ENCODE assay signal across 22 cellular contexts in the genomic region with DNA sequence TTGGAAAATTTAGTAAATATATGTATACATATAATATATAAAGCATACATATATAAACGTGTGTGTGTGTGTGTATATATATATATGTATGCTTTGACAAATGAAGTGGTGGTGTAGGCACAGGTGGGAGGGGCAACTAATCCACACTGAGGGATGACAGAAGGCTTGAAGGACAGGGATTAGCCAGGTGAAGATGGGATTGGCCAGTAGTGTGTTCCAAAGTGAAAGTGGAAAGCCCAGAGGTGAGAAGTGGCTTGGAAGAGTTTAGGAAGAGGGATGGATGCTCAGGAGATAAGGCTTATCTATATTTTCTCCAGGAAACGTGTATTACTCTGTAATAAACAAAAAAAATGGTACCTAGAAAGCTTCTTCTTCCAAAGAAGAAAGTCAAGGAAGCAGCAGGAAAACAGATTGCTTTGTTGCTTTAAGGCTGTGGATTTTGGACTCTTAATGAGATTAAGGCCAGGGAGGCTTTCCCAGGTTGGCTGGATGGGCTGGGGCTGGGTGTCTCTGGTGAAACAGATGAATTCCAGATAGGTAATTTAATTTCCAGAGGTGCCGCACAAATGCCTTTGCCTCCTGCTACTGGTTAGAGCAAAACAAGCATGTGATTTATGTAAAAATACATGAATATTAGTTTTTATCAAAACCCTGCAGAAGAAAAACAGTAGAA.
DNase-seq lines count a peak whose midpoint lies in the region; ATAC-seq, FAIRE-seq and TF ChIP-seq lines count a peak whose summit lies in the region.
"Had no signal": no experiment of that assay in that cellular context is flagged by ENCODE, and none has a peak within 500 bp of the region (broad histone marks: within the 10 kb centered on the region; RNA-seq: fewer than 3 reads in every experiment).

No MANE protein-coding gene starts in this region.

- no peak for TF ChIP-seq RAD21 in HepG2 (CRISPR knock-in tag; IDR thresholded peaks at IDR 0.05)

- H3K4ac ChIP-seq in H9 (ENCODE audit: low read depth, low read length): no peak overlapping the region

- H4K20me1 ChIP-seq in HepG2 (ENCODE audit: insufficient read depth, low read length): 0 out of 2 replicates have a peak, but pooled peaks cover under 1% of the 10 kb centered on the region
- peaks cover 4% of the 10 kb centered on the region for H4K20me1 ChIP-seq in H9 (ENCODE audit: control insufficient read depth, insufficient read depth, insufficient read length)

- WGBS in HepG2 (ENCODE audit: low lambda C conversion rate): 78% methylated on average over 3 of the region's 3 CpGs
- whole genome bisulfite sequencing in right lobe of liver (ENCODE audit: insufficient coverage, low coverage, low lambda C conversion rate, missing lambda C conversion rate): 69% methylated on average over 3 of the region's 3 CpGs
- WGBS in mesodermal cell (ENCODE audit: insufficient coverage in 2 of 2), 2 experiments: no CpG with 5 or more reads among the region's 3 CpGs
- WGBS in H9 (ENCODE audit: extremely low coverage, insufficient read length, low lambda C conversion rate): no CpG with 5 or more reads among the region's 3 CpGs

- H3K27ac ChIP-seq in HepG2 (ENCODE audit: extremely low read length, insufficient read depth, low read length): peak overlapping the region; percentile 11
- no peak overlapping the region for H3K27ac ChIP-seq in right lobe of liver
- H3K27ac ChIP-seq in WERI-Rb-1: no peak overlapping the region
- H3K27ac ChIP-seq in mesodermal cell (ENCODE audit: low read depth, low read length, severe bottlenecking): peak overlapping the region; percentile 93
- H3K27ac ChIP-seq in H9 (ENCODE audit: insufficient read length, low read depth, low read length): no peak overlapping the region
- H3K27ac ChIP-seq: epithelial cell of prostate, upper lobe of right lung had no signal

- no peak for TF ChIP-seq EP300 in HepG2 (IDR thresholded peaks at IDR 0.05; ENCODE audit: low read depth in 2 of 2, low read length in 2 of 2)
- TF ChIP-seq EP300 in HepG2 (CRISPR knock-in tag; IDR thresholded peaks at IDR 0.05; ENCODE audit: borderline replicate concordance): no peak

- H2AK5ac ChIP-seq in H9 (ENCODE audit: insufficient read length, low read length): no peak overlapping the region

- intact Hi-C loops in HepG2 (cut with micrococcal nuclease; ENCODE audit: unreplicated experiment) (no loop called here), right lobe of liver (cut with DNase I) (no loop called here)

- ATAC-seq in HepG2 (peak; percentile 65), right lobe of liver (no peak), HG03108 (IDR thresholded peaks at IDR 0.05; ENCODE audit: unreplicated experiment) (no peak), GM19395 (IDR thresholded peaks at IDR 0.05; ENCODE audit: unreplicated experiment) (no peak)
- ATAC-seq: activated CD4-positive, CD25-positive, alpha-beta regulatory T cell treated with anti-CD3 and anti-CD28 coated beads, Interleukin-2, amount 50 U/mL, for 24 hours; left ventricle myocardium superior; Right ventricle myocardium inferior; upper lobe of right lung had no signal

- no peak overlapping the region for H3K23ac ChIP-seq in H9 (ENCODE audit: insufficient read length, low read depth, low read length)

- no peak overlapping the region for H3K14ac ChIP-seq in H9 (ENCODE audit: insufficient read depth, low read length)

- H3K79me1 ChIP-seq in H9 (ENCODE audit: insufficient read depth, low read depth, low read length, poor library complexity, severe bottlenecking): no peaks in the 10 kb centered on the region

- in situ Hi-C loops in HepG2 (cut with HindIII; ENCODE audit: extremely low pct_ligation_motif_present, low pct_unique_long_range_greater_than_20kb): no loop called here

- peak overlapping the region in 1 of 3 experiments; percentile 14; a peak in 1 of 7 replicates for H3K27ac Mint-ChIP-seq in H9

- H3K18ac ChIP-seq in H9 (ENCODE audit: insufficient read length, low read depth, low read length): no peak overlapping the region

- H2BK20ac ChIP-seq in H9 (ENCODE audit: low read depth, low read length, poor library complexity, severe bottlenecking): no peak overlapping the region

- H3K23me2 ChIP-seq in H9 (ENCODE audit: insufficient read length, low read depth, low read length, poor library complexity, severe bottlenecking): no peaks in the 10 kb centered on the region

- H3K9ac ChIP-seq in HepG2 (ENCODE audit: insufficient read depth, low read depth, low read length) (no peak overlapping the region), H9 (ENCODE audit: extremely low read depth, insufficient read length, low read length) (no peak overlapping the region)

- H3K79me2 ChIP-seq in HepG2 (ENCODE audit: insufficient read depth, low read length) (peaks cover 57% of the 10 kb centered on the region), H9 (ENCODE audit: insufficient read depth, low read length) (peaks cover 95% of the 10 kb centered on the region)

- BruUV-seq in HepG2 (replicated peaks; lab: Mats Ljungman, UMichigan): no TSS peak

- no peak for TF ChIP-seq CTCF in HepG2 (CRISPR knock-in tag; IDR thresholded peaks at IDR 0.05)
- TF ChIP-seq CTCF in right lobe of liver (IDR thresholded peaks at IDR 0.05): no peak
- TF ChIP-seq CTCF in WERI-Rb-1 (IDR thresholded peaks at IDR 0.05; ENCODE audit: low read depth, low read length): no peak
- TF ChIP-seq CTCF in H9 (conservative IDR thresholded peaks at IDR 0.05): no peak

- H3K4me3 ChIP-seq in HepG2 (replicated peaks in 1 of 3; ENCODE audit: insufficient read depth in 1 of 3, low read depth in 2 of 3, low read length in 3 of 3): no peak overlapping the region
- H3K4me3 ChIP-seq in right lobe of liver: no peak overlapping the region
- H3K4me3 ChIP-seq in WERI-Rb-1 (ENCODE audit: low read depth, low read length): no peak overlapping the region
- H3K4me3 ChIP-seq in mesodermal cell (ENCODE audit: extremely low read depth, insufficient read depth, low read length, poor library complexity, severe bottlenecking): no peak overlapping the region
- H3K4me3 ChIP-seq: upper lobe of right lung had no signal

- TF ChIP-seq POLR2A in HepG2 (IDR thresholded peaks at IDR 0.05; ENCODE audit: insufficient read depth in 1 of 2, low read depth in 2 of 2, low read length in 2 of 2) (no peak), right lobe of liver (IDR thresholded peaks at IDR 0.05) (no peak)

- H3K9me3 ChIP-seq in HepG2 (ENCODE audit: low read length): no peaks in the 10 kb centered on the region
- no peaks in the 10 kb centered on the region for H3K9me3 ChIP-seq in right lobe of liver
- H3K9me3 ChIP-seq in WERI-Rb-1 (ENCODE audit: severe bottlenecking): no peaks in the 10 kb centered on the region
- no peaks in the 10 kb centered on the region for H3K9me3 ChIP-seq in mesodermal cell (ENCODE audit: control insufficient read depth, low read length)
- no peaks in the 10 kb centered on the region for H3K9me3 ChIP-seq in H9 (ENCODE audit: control insufficient read depth, low read depth, low read length)
- H3K9me3 ChIP-seq: upper lobe of right lung had no signal

- no peak overlapping the region for H4K5ac ChIP-seq in H9 (ENCODE audit: insufficient read length, low read depth, low read length)

- no peak overlapping the region for H4K91ac ChIP-seq in H9 (ENCODE audit: insufficient read length, low read depth, low read length)

- DNase-seq in HepG2 (ENCODE audit: low spot score) (no peak), right lobe of liver (no peak), WERI-Rb-1 (peak; percentile 85), H9 (no peak), NCI-H1048 (lab: John Stamatoyannopoulos, UW) (no peak)
- DNase-seq: activated naive CD8-positive, alpha-beta T cell treated with anti-CD3 and anti-CD28 coated beads, Interleukin-2, amount 10 ng/mL, durations not matched to agents 7 days and 5 days; cerebellar nuclear complex; H7; immature natural killer cell; left ventricle myocardium superior; MM.1S; NCI-H1694 treated with DMSO at 0.1 percent for 48 hours; stimulated activated CD4-positive, alpha-beta T cell treated with anti-CD3 and anti-CD28 coated beads, Interleukin-12 subunit alpha, Interleukin-12 subunit beta, amount 100 ng/mL, for 4 hours; stimulated activated CD4-positive, alpha-beta T cell treated with anti-CD3 and anti-CD28 coated beads, Interleukin-4, amount 100 ng/mL, for 4 hours; upper lobe of right lung had no signal

- peaks cover 0 to 4% (median 2%) of the 10 kb centered on the region in 3 experiments; a peak in 2 of 7 replicates for H3K36me3 Mint-ChIP-seq in H9 (ENCODE audit: insufficient read depth in 1 of 3, low read depth in 3 of 3)

- no peaks in the 10 kb centered on the region for H3K27me3 Mint-ChIP-seq in H9 (ENCODE audit: low read depth)
- H3K27me3 Mint-ChIP-seq: activated naive CD8-positive, alpha-beta T cell treated with anti-CD3 and anti-CD28 coated beads, Interleukin-2, amount 10 ng/mL, durations not matched to agents 7 days and 5 days had no signal

- H3K4me1 ChIP-seq in HepG2 (ENCODE audit: insufficient read depth, low read length) (peaks cover 36% of the 10 kb centered on the region), right lobe of liver (peaks cover 0 to 9% (median 4%) of the 10 kb centered on the region in 4 donors), mesodermal cell (ENCODE audit: control insufficient read depth, insufficient read depth, low read length, poor library complexity, severe bottlenecking) (peaks cover 78% of the 10 kb centered on the region), H9 (ENCODE audit: insufficient read depth, low read length) (peaks cover 24% of the 10 kb centered on the region)

- H3K4me3 Mint-ChIP-seq in H9: no peak overlapping the region

- no peak for FAIRE-seq in HepG2 (lab: Jason Lieb, UNC)

- no peaks in the 10 kb centered on the region for H3K9me3 Mint-ChIP-seq in H9
- H3K9me3 Mint-ChIP-seq: activated naive CD8-positive, alpha-beta T cell treated with anti-CD3 and anti-CD28 coated beads, Interleukin-2, amount 10 ng/mL, durations not matched to agents 7 days and 5 days; CD14-positive monocyte; immature natural killer cell had no signal

- no peak overlapping the region for H2BK12ac ChIP-seq in H9 (ENCODE audit: insufficient read length, low read depth, low read length)

- H3K56ac ChIP-seq in H9 (ENCODE audit: insufficient read length, low read depth, low read length): no peak overlapping the region

- H2BK15ac ChIP-seq in H9 (ENCODE audit: low read depth, low read length): no peak overlapping the region

- H4K8ac ChIP-seq in H9 (replicated peaks; ENCODE audit: insufficient read length, low read depth, low read length): no peak overlapping the region

- H3K36me3 ChIP-seq in HepG2 (replicated peaks in 1 of 2; ENCODE audit: control insufficient read depth in 1 of 2, insufficient read depth in 2 of 2, low read length in 2 of 2) (no peaks in the 10 kb centered on the region), right lobe of liver (no peaks in the 10 kb centered on the region), WERI-Rb-1 (no peaks in the 10 kb centered on the region), mesodermal cell (ENCODE audit: control insufficient read depth, insufficient read depth, low read length) (no peaks in the 10 kb centered on the region)
- H3K36me3 ChIP-seq: upper lobe of right lung had no signal

- CTCF ChIA-PET in HepG2 (lab: Yijun Ruan, JAX; ENCODE audit: low intra/inter-chr PET ratio, low total read pairs): no interaction called here

- H2AFZ ChIP-seq in HepG2 (ENCODE audit: low read length) (no peak overlapping the region), H9 (ENCODE audit: low read length) (no peak overlapping the region)

- no peak overlapping the region for H2BK5ac ChIP-seq in H9 (ENCODE audit: insufficient read length, low read length)

- H3K4me2 ChIP-seq in HepG2 (ENCODE audit: low read depth, low read length) (0 out of 2 replicates have a peak overlapping the region, but pooled peaks have one; percentile 3), H9 (ENCODE audit: insufficient read depth, insufficient read length, low read length) (no peak overlapping the region)

- H3K27me3 ChIP-seq in HepG2 (ENCODE audit: control insufficient read depth in 1 of 2, insufficient read depth in 2 of 2, low read length in 2 of 2): no peaks in the 10 kb centered on the region
- H3K27me3 ChIP-seq in right lobe of liver: no peaks in the 10 kb centered on the region
- H3K27me3 ChIP-seq in WERI-Rb-1 (ENCODE audit: insufficient read depth, low read depth, severe bottlenecking): no peaks in the 10 kb centered on the region
- H3K27me3 ChIP-seq in H9 (ENCODE audit: insufficient read depth, low read length): no peaks in the 10 kb centered on the region
- H3K27me3 ChIP-seq: upper lobe of right lung had no signal

- peaks cover 75 to 83% of the 10 kb centered on the region in 2 experiments for H3K4me1 Mint-ChIP-seq in H9

- H3T11ph ChIP-seq in H9 (ENCODE audit: low read length): no peak overlapping the region

- POLR2A ChIA-PET in HepG2 (lab: Yijun Ruan, JAX): no interaction called here

- H2BK120ac ChIP-seq in H9 (ENCODE audit: low read depth, low read length, poor library complexity, severe bottlenecking): no peak overlapping the region

Comparison
In these comparisons a context has a peak if more than half of its experiments do, and no peak if none do; other contexts are left out.
1. H3K27ac ChIP-seq: peak in HepG2 (single experiment) and mesodermal cell (single experiment); none in right lobe of liver (0 of 3), WERI-Rb-1 (single experiment) and H9 (single experiment).